Comparison of ENCODE assay signal across 8 cellular contexts in genomic region chrX:41085105-41085882, GRCh38. TPM values are rescaled to one million over a fixed set of nuclear protein-coding genes. Genes with fewer than 3 reads are reported as not detected.
DNase-seq lines count a peak whose midpoint lies in the region; ATAC-seq, FAIRE-seq and TF ChIP-seq lines count a peak whose summit lies in the region.

USP9X (plus strand) TSS chrX:41085445; CDS start chrX:41123629, 38,184 bp downstream.

- H3K9ac ChIP-seq in kidney (ENCODE audit: low read length in 2 of 2): peak within 1 kb of the TSS; percentile 77 to 87

- peak within 1 kb of the TSS; percentile 91 for H3K4me3 Mint-ChIP-seq in central memory CD8-positive, alpha-beta T cell

- H3K4me1 Mint-ChIP-seq in central memory CD8-positive, alpha-beta T cell: peaks cover 15% of the 10 kb centered on the region

- H3K36me3 Mint-ChIP-seq in central memory CD8-positive, alpha-beta T cell (ENCODE audit: insufficient read depth): peaks cover 30% of the 10 kb centered on the region

- CTCF ChIA-PET in AG04449 (lab: Yijun Ruan, JAX): no interaction called here

- no peaks in the 10 kb centered on the region for H3K9me3 Mint-ChIP-seq in central memory CD8-positive, alpha-beta T cell

- intact Hi-C loops in kidney (cut with DNase I): no loop called here

- peak within 1 kb of the TSS; percentile 95 for H3K27ac Mint-ChIP-seq in central memory CD8-positive, alpha-beta T cell (ENCODE audit: low read depth)

- no peaks in the 10 kb centered on the region for H3K36me3 ChIP-seq in kidney (ENCODE audit: control insufficient read depth in 1 of 2, insufficient read depth in 2 of 2, low read length in 2 of 2)

- POLR2A ChIA-PET in AG04449 (lab: Yijun Ruan, JAX): interaction anchor here (0.8 to 1.2 kb wide), 5 partner anchors 75 to 351 kb away, joined by 3 to 6 read pairs (median 4); no protein-coding TSS in a partner anchor

- H3K9me3 ChIP-seq in kidney (ENCODE audit: control insufficient read depth in 1 of 2, low read length in 2 of 2): no peaks in the 10 kb centered on the region

- H3K4me3 ChIP-seq in AG04449 (ENCODE audit: low read depth, low read length) (peak within 1 kb of the TSS; percentile 77), kidney (ENCODE audit: low read length in 2 of 2) (peak within 1 kb of the TSS; percentile 84 to 88)

- no peak for FAIRE-seq in kidney (lab: Jason Lieb, UNC)

- TF ChIP-seq CTCF in AG04449 (IDR thresholded peaks at IDR 0.05; ENCODE audit: insufficient read depth, low read length, missing control alignments) (no peak), kidney (IDR thresholded peaks at IDR 0.05; ENCODE audit: borderline replicate concordance, extremely low read depth, insufficient read depth) (no peak)

- H3K27me3 Mint-ChIP-seq in central memory CD8-positive, alpha-beta T cell: no peaks in the 10 kb centered on the region

- ATAC-seq in GM18870 (IDR thresholded peaks at IDR 0.05; ENCODE audit: unreplicated experiment) (peak; percentile 36), HG03108 (IDR thresholded peaks at IDR 0.05; ENCODE audit: unreplicated experiment) (peak; percentile 46)
- peak; percentile 66 to 70 for ATAC-seq in activated CD4-positive, CD25-positive, alpha-beta regulatory T cell treated with anti-CD3 and anti-CD28 coated beads, Interleukin-2, amount 50 U/mL, for 24 hours
- ATAC-seq in central memory CD8-positive, alpha-beta T cell (replicated peaks; ENCODE audit: extremely low read depth, poor library complexity, severe bottlenecking): peak; percentile 64

- peak; percentile 49 for DNase-seq in AG04449 (ENCODE audit: low read depth, low spot score)
- peak; percentile 72 for DNase-seq in NCI-H226
- peak; percentile 64 to 85 for DNase-seq in central memory CD8-positive, alpha-beta T cell (ENCODE audit: low spot score in 2 of 2)
- peak; percentile 98 for DNase-seq in kidney
- peak; percentile 70 to 77 for DNase-seq in stimulated activated CD4-positive, alpha-beta T cell treated with anti-CD3 and anti-CD28 coated beads, Interleukin-15, amount 100 ng/mL, for 1 hour (ENCODE audit: low read depth in 1 of 2, low spot score in 1 of 2)

- H3K4me1 ChIP-seq in kidney (ENCODE audit: control insufficient read depth in 1 of 2, insufficient read depth in 1 of 2, low read depth in 1 of 2, low read length in 2 of 2): no peaks in the 10 kb centered on the region

- peak within 1 kb of the TSS; percentile 99 to 100 for H3K27ac ChIP-seq in kidney (ENCODE audit: low read depth in 2 of 2, low read length in 2 of 2)

RNA-seq across cellular contexts. Expression of gene USP9X, which starts in this region (rescaled TPM):
- total RNA-seq in kidney: 86.8 TPM
- 12.0 TPM for polyA plus RNA-seq in kidney (ENCODE audit: insufficient read depth, low read depth, low replicate concordance)

Comparison
In these comparisons a context has a peak if more than half of its experiments do, and no peak if none do; other contexts are left out.
1. Peak in every context shown above with its lines: DNase-seq, ATAC-seq, H3K4me3 ChIP-seq and H3K27ac ChIP-seq.